1 cellular context compared by ENCODE assay signal in the genomic region with DNA sequence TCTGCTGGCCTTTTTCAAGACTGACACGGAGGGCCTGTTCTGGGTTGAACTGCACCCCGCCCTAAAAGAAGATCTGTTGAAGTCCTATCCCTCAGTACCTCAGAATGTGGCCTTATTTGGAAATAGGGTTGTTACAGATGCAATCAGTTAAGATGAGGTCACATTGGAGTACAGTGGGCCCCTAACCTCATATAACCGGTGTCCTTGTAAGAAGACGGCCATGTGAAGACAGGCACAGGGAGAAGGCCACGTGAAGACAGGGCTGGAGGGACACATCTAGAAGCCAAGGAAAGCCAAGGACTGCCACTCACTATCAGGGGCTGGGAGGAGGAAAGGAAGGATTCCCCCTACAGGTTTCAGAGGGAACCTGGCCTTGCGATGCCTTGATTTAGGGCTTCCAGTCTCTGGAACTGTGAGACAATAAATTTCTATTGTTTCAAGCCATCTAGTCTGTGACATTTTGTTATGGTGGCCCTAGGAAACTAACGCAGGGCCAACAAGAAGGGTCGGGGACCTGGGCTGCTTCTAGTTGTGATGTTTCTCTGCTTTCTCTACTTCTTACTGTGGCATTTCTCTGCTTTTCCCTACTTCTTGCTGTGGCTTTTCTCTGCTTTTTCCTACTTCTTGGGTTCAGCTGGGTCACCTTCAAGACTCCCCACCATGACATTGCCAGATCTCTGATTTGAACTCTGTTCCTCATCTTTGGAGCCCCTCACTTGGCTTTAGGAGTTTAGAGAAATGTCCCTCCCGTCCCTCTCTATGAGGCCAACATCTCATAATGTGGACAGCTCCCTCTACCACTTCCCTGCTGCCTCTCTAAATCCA.
TF ChIP-seq lines count a peak whose summit lies in the region.

No MANE protein-coding gene starts in this region.

TF ChIP-seq in SK-N-SH, 30 proteins besides CTCF, POLR2A, EP300 and RAD21 (continued from another document):
- TF ChIP-seq ELF1 (IDR thresholded peaks at IDR 0.05): no peak
- TF ChIP-seq, protein P1, sequence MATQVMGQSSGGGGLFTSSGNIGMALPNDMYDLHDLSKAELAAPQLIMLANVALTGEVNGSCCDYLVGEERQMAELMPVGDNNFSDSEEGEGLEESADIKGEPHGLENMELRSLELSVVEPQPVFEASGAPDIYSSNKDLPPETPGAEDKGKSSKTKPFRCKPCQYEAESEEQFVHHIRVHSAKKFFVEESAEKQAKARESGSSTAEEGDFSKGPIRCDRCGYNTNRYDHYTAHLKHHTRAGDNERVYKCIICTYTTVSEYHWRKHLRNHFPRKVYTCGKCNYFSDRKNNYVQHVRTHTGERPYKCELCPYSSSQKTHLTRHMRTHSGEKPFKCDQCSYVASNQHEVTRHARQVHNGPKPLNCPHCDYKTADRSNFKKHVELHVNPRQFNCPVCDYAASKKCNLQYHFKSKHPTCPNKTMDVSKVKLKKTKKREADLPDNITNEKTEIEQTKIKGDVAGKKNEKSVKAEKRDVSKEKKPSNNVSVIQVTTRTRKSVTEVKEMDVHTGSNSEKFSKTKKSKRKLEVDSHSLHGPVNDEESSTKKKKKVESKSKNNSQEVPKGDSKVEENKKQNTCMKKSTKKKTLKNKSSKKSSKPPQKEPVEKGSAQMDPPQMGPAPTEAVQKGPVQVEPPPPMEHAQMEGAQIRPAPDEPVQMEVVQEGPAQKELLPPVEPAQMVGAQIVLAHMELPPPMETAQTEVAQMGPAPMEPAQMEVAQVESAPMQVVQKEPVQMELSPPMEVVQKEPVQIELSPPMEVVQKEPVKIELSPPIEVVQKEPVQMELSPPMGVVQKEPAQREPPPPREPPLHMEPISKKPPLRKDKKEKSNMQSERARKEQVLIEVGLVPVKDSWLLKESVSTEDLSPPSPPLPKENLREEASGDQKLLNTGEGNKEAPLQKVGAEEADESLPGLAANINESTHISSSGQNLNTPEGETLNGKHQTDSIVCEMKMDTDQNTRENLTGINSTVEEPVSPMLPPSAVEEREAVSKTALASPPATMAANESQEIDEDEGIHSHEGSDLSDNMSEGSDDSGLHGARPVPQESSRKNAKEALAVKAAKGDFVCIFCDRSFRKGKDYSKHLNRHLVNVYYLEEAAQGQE (IDR thresholded peaks at IDR 0.05; ENCODE audit: low read depth, low read length): no peak
- no peak for TF ChIP-seq CHD2 (IDR thresholded peaks at IDR 0.05; ENCODE audit: low read length, partially characterized antibody)
- TF ChIP-seq RFX5 (IDR thresholded peaks at IDR 0.05; ENCODE audit: low read length): no peak
- TF ChIP-seq RCOR1 (IDR thresholded peaks at IDR 0.05; ENCODE audit: low read length): no peak
- TF ChIP-seq TCF12 (IDR thresholded peaks at IDR 0.05): no peak
- TF ChIP-seq SMC3 (IDR thresholded peaks at IDR 0.05; ENCODE audit: low read depth, low read length): no peak
- no peak for TF ChIP-seq GABPA (IDR thresholded peaks at IDR 0.05; ENCODE audit: low read depth)
- no peak for TF ChIP-seq JUND (IDR thresholded peaks at IDR 0.05)
TF ChIP-seq in SK-N-SH: peak in this region for 0.
